ENCODE assay signal across 10 cellular contexts in genomic region chr20:31669876-31670275, GRCh38. TPM values are rescaled to one million over a fixed set of nuclear protein-coding genes. Genes with fewer than 3 reads are reported as not detected.
DNase-seq lines count a peak whose midpoint lies in the region; ATAC-seq and TF ChIP-seq lines count a peak whose summit lies in the region.
"Had no signal": no experiment of that assay in that cellular context is flagged by ENCODE, and none has a peak within 500 bp of the region (broad histone marks: within the 10 kb centered on the region; RNA-seq: fewer than 3 reads in every experiment).

No MANE protein-coding gene starts in this region.

- no peak overlapping the region for H3K4me3 ChIP-seq in lung

- peaks cover 0 to 16% of the 10 kb centered on the region in 2 donors for H3K36me3 ChIP-seq in lung (ENCODE audit: control insufficient read depth in 2 of 2, insufficient read depth in 2 of 2, low read length in 2 of 2)

- H3K27me3 Mint-ChIP-seq in T-helper 1 cell treated with Interleukin-12 subunit alpha and Interleukin-12 subunit beta and Interleukin-4 antibody, amounts not matched to agents 30 μg/mL and 1 μg/mL, for 36 hours (ENCODE audit: low read depth), result no peaks in the 10 kb centered on the region
- no peaks in the 10 kb centered on the region for H3K27me3 Mint-ChIP-seq in brain

- WGBS in lung, 2 donors, result 52 to 77% methylated on average over 3 of the region's 3 CpGs

- no peaks in the 10 kb centered on the region for H3K27me3 ChIP-seq in lung (ENCODE audit: control insufficient read depth, insufficient read depth)

- H3K27ac ChIP-seq in lung (ENCODE audit: low read depth in 1 of 2, low read length in 1 of 2) (peak overlapping the region; percentile 90), temporal lobe (ENCODE audit: low read depth, low read length) (peak overlapping the region; percentile 100)

- H3K9me3 ChIP-seq in lung (ENCODE audit: control insufficient read depth in 2 of 2, insufficient read depth in 1 of 2, low read length in 1 of 2), result no peaks in the 10 kb centered on the region

- no peak overlapping the region for H3K4me3 Mint-ChIP-seq in T-helper 1 cell treated with Interleukin-12 subunit alpha and Interleukin-12 subunit beta and Interleukin-4 antibody, amounts not matched to agents 30 μg/mL and 1 μg/mL, for 36 hours
- no peak overlapping the region for H3K4me3 Mint-ChIP-seq in brain

- peaks cover 49% of the 10 kb centered on the region for H3K36me3 Mint-ChIP-seq in T-helper 1 cell treated with Interleukin-12 subunit alpha and Interleukin-12 subunit beta and Interleukin-4 antibody, amounts not matched to agents 30 μg/mL and 1 μg/mL, for 36 hours (ENCODE audit: low read depth)
- peaks cover 24% of the 10 kb centered on the region for H3K36me3 Mint-ChIP-seq in brain

- H3K4me1 Mint-ChIP-seq in T-helper 1 cell treated with Interleukin-12 subunit alpha and Interleukin-12 subunit beta and Interleukin-4 antibody, amounts not matched to agents 30 μg/mL and 1 μg/mL, for 36 hours (ENCODE audit: low read depth), result peaks cover 65% of the 10 kb centered on the region
- H3K4me1 Mint-ChIP-seq in brain, result peaks cover 40% of the 10 kb centered on the region

- ATAC-seq in lung (ENCODE audit: insufficient read depth, low FRiP score) (no peak), GM21528 (IDR thresholded peaks at IDR 0.05; ENCODE audit: low FRiP score, unreplicated experiment) (no peak), HG03135 (IDR thresholded peaks at IDR 0.05; ENCODE audit: unreplicated experiment) (no peak)

- peaks cover 46 to 53% of the 10 kb centered on the region in 2 donors for H3K4me1 ChIP-seq in lung (ENCODE audit: control insufficient read depth in 2 of 2, insufficient read depth in 2 of 2, low read length in 2 of 2)

- DNase-seq in T-helper 1 cell (no peak), lung (ENCODE audit: low spot score) (no peak), NCI-H82 (lab: John Stamatoyannopoulos, UW) (no peak)
- DNase-seq: 8988T had no signal

- no peaks in the 10 kb centered on the region for H3K9me3 Mint-ChIP-seq in T-helper 1 cell treated with Interleukin-12 subunit alpha and Interleukin-12 subunit beta and Interleukin-4 antibody, amounts not matched to agents 30 μg/mL and 1 μg/mL, for 36 hours
- H3K9me3 Mint-ChIP-seq in brain, result no peaks in the 10 kb centered on the region

- H3K27ac Mint-ChIP-seq in T-helper 1 cell treated with Interleukin-12 subunit alpha and Interleukin-12 subunit beta and Interleukin-4 antibody, amounts not matched to agents 30 μg/mL and 1 μg/mL, for 36 hours, result peak overlapping the region; percentile 53
- peak overlapping the region; percentile 47 to 95 (median 82) for H3K27ac Mint-ChIP-seq in brain

- TF ChIP-seq CTCF in brain (conservative IDR thresholded peaks at IDR 0.05), result no peak
- TF ChIP-seq CTCF in lung (IDR thresholded peaks at IDR 0.05; ENCODE audit: control extremely low read depth, extremely low read depth), result no peak

RNA-seq across cellular contexts. Expression of gene COX4I2, which starts 32.2 kb away (rescaled TPM):
- polyA plus RNA-seq in brain (ENCODE audit: insufficient read depth, low read depth, low replicate concordance), result 6.3 TPM
- total RNA-seq in lung, result 10 to 100 TPM; 14.4 to 18.8 TPM
- polyA plus RNA-seq in lung, result 10 to 100 TPM; 21.0 to 51.8 TPM
- total RNA-seq in temporal lobe, result not detected
- total RNA-seq: lung microvascular endothelial cell had no signal

RNA-seq across cellular contexts. Expression of gene BCL2L1, which starts 52.8 kb away (rescaled TPM):
- 184 TPM for polyA plus RNA-seq in brain (ENCODE audit: insufficient read depth, low read depth, low replicate concordance)
- total RNA-seq in lung, result 100 to 1,000 TPM; 113 to 150 TPM
- polyA plus RNA-seq in lung, result 100 to 1,000 TPM; 107 to 120 TPM
- 42.5 TPM for total RNA-seq in temporal lobe

Comparison
In these comparisons a context has a peak if more than half of its experiments do, and no peak if none do; other contexts are left out.
1. RNA of gene COX4I2, which starts 32.2 kb away (total RNA-seq): 14.4 to 18.8 TPM in lung; not detected in temporal lobe (single experiment); every median in the first group is over 10 times any median in the second.